In genomic region chr11:129997513-129997912, GRCh38 we compare ENCODE assay signal across 25 cellular contexts.
"Had no signal": no experiment of that assay in that cellular context is flagged by ENCODE, and none has a peak within 500 bp of the region (broad histone marks: within the 10 kb centered on the region; RNA-seq: fewer than 3 reads in every experiment).

No MANE protein-coding gene starts in this region.

- H3K9ac ChIP-seq: parathyroid adenoma had no signal

- H3K27ac ChIP-seq: epithelial cell of prostate, left lung, neutrophil, parathyroid adenoma, thyroid gland had no signal

- ATAC-seq: esophagus mucosa; gastrocnemius medialis; left cardiac atrium; left lung; natural killer cell treated with Interleukin-12 subunit alpha and Interleukin-12 subunit beta and Interleukin-15 and Interleukin-18, amount 100 ng/mL, for 72 hours; sciatic nerve; stimulated activated effector memory CD8-positive, alpha-beta T cell treated with anti-CD3 and anti-CD28 coated beads, Interleukin-12 subunit alpha, Interleukin-12 subunit beta, amount 100 ng/mL, for 72 hours had no signal

- H3K4me3 ChIP-seq: colonic mucosa, gastrocnemius medialis, left lung, mucosa of descending colon, smooth muscle cell, stomach, thyroid gland had no signal

- H3K4me1 ChIP-seq: parathyroid adenoma had no signal

- H3K36me3 ChIP-seq: colonic mucosa, gastrocnemius medialis, left lung, neutrophil, stomach, thyroid gland had no signal

- H2AFZ ChIP-seq: parathyroid adenoma had no signal

- DNase-seq: effector CD8-positive, alpha-beta T cell; endodermal cell; foreskin fibroblast; gastrocnemius medialis; head of caudate nucleus; left cardiac atrium; left lung; mesenchymal stem cell; naive B cell; stimulated activated CD4-positive, alpha-beta T cell treated with anti-CD3 and anti-CD28 coated beads, Interleukin-12 subunit alpha, Interleukin-12 subunit beta, amount 100 ng/mL, for 4 hours; stimulated activated CD4-positive, alpha-beta T cell treated with anti-CD3 and anti-CD28 coated beads, Interleukin-1b, Interleukin-23, amount 100 ng/mL, for 48 hours; stimulated activated CD4-positive, alpha-beta T cell treated with anti-CD3 and anti-CD28 coated beads, Interleukin-4, amount 100 ng/mL, for 24 hours; stimulated activated naive CD4-positive, alpha-beta T cell treated with Interleukin-2 at 50 U/mL for 16 hours; stomach; thyroid gland had no signal

- H3K9me3 ChIP-seq: colonic mucosa, gastrocnemius medialis, left lung, mucosa of descending colon, neutrophil, stomach, thyroid gland had no signal

- H3K27me3 ChIP-seq: colonic mucosa, gastrocnemius medialis, left lung, neutrophil, stomach, thyroid gland had no signal

- H3K4me2 ChIP-seq: smooth muscle cell had no signal
